ENCODE assay signal across 17 cellular contexts in genomic region chr11:813440-814096, GRCh38. TPM values are rescaled to one million over a fixed set of nuclear protein-coding genes. Genes with fewer than 3 reads are reported as not detected.
DNase-seq lines count a peak whose midpoint lies in the region; ATAC-seq and TF ChIP-seq lines count a peak whose summit lies in the region.
"Had no signal": no experiment of that assay in that cellular context is flagged by ENCODE, and none has a peak within 500 bp of the region (broad histone marks: within the 10 kb centered on the region; RNA-seq: fewer than 3 reads in every experiment).

No MANE protein-coding gene starts in this region.

- peaks cover 31 to 35% of the 10 kb centered on the region in 2 donors for H3K36me3 Mint-ChIP-seq in activated naive CD4-positive, alpha-beta T cell treated with anti-CD3 and anti-CD28 coated beads, Interleukin-2, amount 50 U/mL, for 72 hours
- H3K36me3 Mint-ChIP-seq in activated naive CD4-positive, alpha-beta T cell treated with anti-CD3 and anti-CD28 coated beads, Interleukin-2, amount 10 ng/mL, durations not matched to agents 7 days and 5 days: peaks cover 26% of the 10 kb centered on the region
- peaks cover 36% of the 10 kb centered on the region for H3K36me3 Mint-ChIP-seq in activated naive CD8-positive, alpha-beta T cell treated with anti-CD3 and anti-CD28 coated beads for 36 hours
- H3K36me3 Mint-ChIP-seq in stimulated activated naive B cell treated with anti-CD40 and anti-IgM and Interleukin-4, amounts not matched to agents 10 μg/mL and 1 μg/mL and 100 μg/mL, for 72 hours: peaks cover 34 to 49% of the 10 kb centered on the region in 2 donors

- 94% methylated on average over 9 of the region's 9 CpGs for WGBS in HUES64
- WGBS in upper lobe of left lung, 2 donors: 0 to 87% methylated on average over 1 to 9 of the region's 9 CpGs

- no peak for TF ChIP-seq POLR2A in upper lobe of left lung (IDR thresholded peaks at IDR 0.05)

- TF ChIP-seq EP300 in upper lobe of left lung (IDR thresholded peaks at IDR 0.05): no peak

- H3K36me3 ChIP-seq in HUES64 (ENCODE audit: insufficient read depth, low read length) (peaks cover 35% of the 10 kb centered on the region), upper lobe of left lung (peaks cover 0 to 44% (median 23%) of the 10 kb centered on the region in 4 donors)

- 0 out of 2 replicates have a peak overlapping the region, but pooled peaks have one; percentile 9 for H3K9ac ChIP-seq in HUES64 (ENCODE audit: low read depth, low read length)

- CTCF ChIA-PET in activated naive CD4-positive, alpha-beta T cell treated with anti-CD3 and anti-CD28 coated beads, Interleukin-2, amount 10 ng/mL, durations not matched to agents 7 days and 5 days (lab: Charles Lee): no interaction called here

- peaks cover 35% of the 10 kb centered on the region for H3K4me1 Mint-ChIP-seq in activated naive CD4-positive, alpha-beta T cell treated with anti-CD3 and anti-CD28 coated beads, Interleukin-2, amount 10 ng/mL, durations not matched to agents 7 days and 5 days
- H3K4me1 Mint-ChIP-seq in activated naive CD8-positive, alpha-beta T cell treated with anti-CD3 and anti-CD28 coated beads for 36 hours: peaks cover 27% of the 10 kb centered on the region
- H3K4me1 Mint-ChIP-seq in stimulated activated naive B cell treated with anti-CD40 and anti-IgM and Interleukin-4, amounts not matched to agents 10 μg/mL and 1 μg/mL and 100 μg/mL, for 72 hours: peaks cover 31 to 40% of the 10 kb centered on the region in 2 donors

- peaks cover 3% of the 10 kb centered on the region for H3K27me3 Mint-ChIP-seq in activated naive CD4-positive, alpha-beta T cell treated with anti-CD3 and anti-CD28 coated beads, Interleukin-2, amount 10 ng/mL, durations not matched to agents 7 days and 5 days
- H3K27me3 Mint-ChIP-seq in activated naive CD8-positive, alpha-beta T cell treated with anti-CD3 and anti-CD28 coated beads for 36 hours: peaks cover 7% of the 10 kb centered on the region
- H3K27me3 Mint-ChIP-seq in stimulated activated naive B cell treated with anti-CD40 and anti-IgM and Interleukin-4, amounts not matched to agents 10 μg/mL and 1 μg/mL and 100 μg/mL, for 72 hours: no peaks in the 10 kb centered on the region
- H3K27me3 Mint-ChIP-seq: activated naive CD8-positive, alpha-beta T cell treated with anti-CD3 and anti-CD28 coated beads, Interleukin-2, amount 10 ng/mL, durations not matched to agents 7 days and 5 days; stimulated activated memory B cell treated with anti-CD40 and anti-IgM and Interleukin-4, amounts not matched to agents 10 μg/mL and 1 μg/mL and 100 μg/mL, for 72 hours had no signal

- H3K9me3 Mint-ChIP-seq in activated naive CD4-positive, alpha-beta T cell treated with anti-CD3 and anti-CD28 coated beads, Interleukin-2, amount 50 U/mL, for 72 hours: no peaks in the 10 kb centered on the region
- H3K9me3 Mint-ChIP-seq in activated naive CD4-positive, alpha-beta T cell treated with anti-CD3 and anti-CD28 coated beads, Interleukin-2, amount 10 ng/mL, durations not matched to agents 7 days and 5 days: no peaks in the 10 kb centered on the region
- H3K9me3 Mint-ChIP-seq in activated naive CD8-positive, alpha-beta T cell treated with anti-CD3 and anti-CD28 coated beads for 36 hours: no peaks in the 10 kb centered on the region
- no peaks in the 10 kb centered on the region for H3K9me3 Mint-ChIP-seq in stimulated activated naive B cell treated with anti-CD40 and anti-IgM and Interleukin-4, amounts not matched to agents 10 μg/mL and 1 μg/mL and 100 μg/mL, for 72 hours
- H3K9me3 Mint-ChIP-seq: activated naive CD8-positive, alpha-beta T cell treated with anti-CD3 and anti-CD28 coated beads, Interleukin-2, amount 10 ng/mL, durations not matched to agents 7 days and 5 days; stimulated activated memory B cell treated with anti-CD40 and anti-IgM and Interleukin-4, amounts not matched to agents 10 μg/mL and 1 μg/mL and 100 μg/mL, for 72 hours had no signal

- no peak overlapping the region for H3K4me3 Mint-ChIP-seq in activated naive CD4-positive, alpha-beta T cell treated with anti-CD3 and anti-CD28 coated beads, Interleukin-2, amount 10 ng/mL, durations not matched to agents 7 days and 5 days
- peak overlapping the region; percentile 1 for H3K4me3 Mint-ChIP-seq in activated naive CD8-positive, alpha-beta T cell treated with anti-CD3 and anti-CD28 coated beads for 36 hours
- peak overlapping the region in 1 of 2 donors; percentile 3 for H3K4me3 Mint-ChIP-seq in stimulated activated naive B cell treated with anti-CD40 and anti-IgM and Interleukin-4, amounts not matched to agents 10 μg/mL and 1 μg/mL and 100 μg/mL, for 72 hours
- H3K4me3 Mint-ChIP-seq: activated naive CD8-positive, alpha-beta T cell treated with anti-CD3 and anti-CD28 coated beads, Interleukin-2, amount 10 ng/mL, durations not matched to agents 7 days and 5 days; stimulated activated memory B cell treated with anti-CD40 and anti-IgM and Interleukin-4, amounts not matched to agents 10 μg/mL and 1 μg/mL and 100 μg/mL, for 72 hours had no signal

- H3K9me3 ChIP-seq in HUES64 (ENCODE audit: insufficient read depth, low read depth, low read length) (no peaks in the 10 kb centered on the region), upper lobe of left lung (no peaks in the 10 kb centered on the region)
- H3K9me3 ChIP-seq: left lung had no signal

- TF ChIP-seq CTCF in upper lobe of left lung (IDR thresholded peaks at IDR 0.05): no peak

- DNase-seq in activated naive CD4-positive, alpha-beta T cell treated with anti-CD3 and anti-CD28 coated beads, Interleukin-2, amount 50 U/mL, for 72 hours (ENCODE audit: low spot score in 2 of 2): no peak
- DNase-seq in activated naive CD4-positive, alpha-beta T cell treated with anti-CD3 and anti-CD28 coated beads, Interleukin-2, amount 10 ng/mL, durations not matched to agents 7 days and 5 days: no peak
- no peak for DNase-seq in activated naive CD8-positive, alpha-beta T cell treated with anti-CD3 and anti-CD28 coated beads for 36 hours
- DNase-seq in stimulated activated naive B cell treated with anti-CD40 and anti-IgM and Interleukin-4, amounts not matched to agents 10 μg/mL and 1 μg/mL and 100 μg/mL, for 72 hours: no peak
- DNase-seq in GM19240 (ENCODE audit: insufficient read length, low spot score): no peak
- no peak for DNase-seq in upper lobe of left lung
- DNase-seq in NCI-H2171 (lab: John Stamatoyannopoulos, UW): no peak
- DNase-seq: activated naive CD8-positive, alpha-beta T cell treated with anti-CD3 and anti-CD28 coated beads, Interleukin-2, amount 10 ng/mL, durations not matched to agents 7 days and 5 days; caudate nucleus; effector CD4-positive, alpha-beta T cell; left lung; NCI-H1694 treated with DMSO at 0.1 percent for 48 hours; NCI-H510A treated with DMSO at 0.1 percent for 48 hours had no signal

- H3K27me3 ChIP-seq in HUES64 (ENCODE audit: insufficient read depth, low read length) (no peaks in the 10 kb centered on the region), upper lobe of left lung (no peaks in the 10 kb centered on the region)
- H3K27me3 ChIP-seq: left lung had no signal

- H3K4me3 ChIP-seq in HUES64 (ENCODE audit: low read length) (no peak overlapping the region), upper lobe of left lung (no peak overlapping the region)
- H3K4me3 ChIP-seq: left lung, PC-9, smooth muscle cell had no signal

- no peak for ATAC-seq in activated naive CD4-positive, alpha-beta T cell treated with anti-CD3 and anti-CD28 coated beads, Interleukin-2, amount 50 U/mL, for 72 hours
- no peak for ATAC-seq in stimulated activated naive B cell treated with anti-CD40 and anti-IgM and Interleukin-4, amounts not matched to agents 10 μg/mL and 1 μg/mL and 100 μg/mL, for 72 hours (replicated peaks)
- no peak for ATAC-seq in upper lobe of left lung (ENCODE audit: low FRiP score in 2 of 2)
- ATAC-seq: left lung; stimulated activated memory B cell treated with anti-CD40 and anti-IgM and Interleukin-4, amounts not matched to agents 10 μg/mL and 1 μg/mL and 100 μg/mL, for 72 hours had no signal

- peak overlapping the region; percentile 70 to 74 for H3K27ac Mint-ChIP-seq in activated naive CD4-positive, alpha-beta T cell treated with anti-CD3 and anti-CD28 coated beads, Interleukin-2, amount 50 U/mL, for 72 hours
- no peak overlapping the region for H3K27ac Mint-ChIP-seq in activated naive CD4-positive, alpha-beta T cell treated with anti-CD3 and anti-CD28 coated beads, Interleukin-2, amount 10 ng/mL, durations not matched to agents 7 days and 5 days
- peak overlapping the region; percentile 71 for H3K27ac Mint-ChIP-seq in activated naive CD8-positive, alpha-beta T cell treated with anti-CD3 and anti-CD28 coated beads for 36 hours
- peak overlapping the region; percentile 81 for H3K27ac Mint-ChIP-seq in stimulated activated naive B cell treated with anti-CD40 and anti-IgM and Interleukin-4, amounts not matched to agents 10 μg/mL and 1 μg/mL and 100 μg/mL, for 72 hours
- H3K27ac Mint-ChIP-seq: stimulated activated memory B cell treated with anti-CD40 and anti-IgM and Interleukin-4, amounts not matched to agents 10 μg/mL and 1 μg/mL and 100 μg/mL, for 72 hours had no signal

- H3K4me1 ChIP-seq in HUES64 (ENCODE audit: insufficient read depth, low read length) (peaks cover 6% of the 10 kb centered on the region), upper lobe of left lung (peaks cover 18 to 31% (median 21%) of the 10 kb centered on the region in 4 donors)

- peak overlapping the region; percentile 49; the same call in 1 of the 2 replicates for H3K27ac ChIP-seq in HUES64 (ENCODE audit: low read depth, low read length)
- H3K27ac ChIP-seq in upper lobe of left lung: no peak overlapping the region
- H3K27ac ChIP-seq: left lung, PC-9 had no signal

RNA-seq across cellular contexts. Expression of gene RPLP2, which starts 3.8 kb away (rescaled TPM):
- 1,000 to 10,000 TPM; 3,020 to 3,653 TPM for total RNA-seq in activated naive CD4-positive, alpha-beta T cell treated with anti-CD3 and anti-CD28 coated beads, Interleukin-2, amount 50 U/mL, for 72 hours
- polyA plus RNA-seq in HUES64 (2013, experiment 1 of 2): 1,606 TPM
- 1,733 TPM for polyA plus RNA-seq in HUES64 (2013, experiment 2 of 2)
- 1,000 to 10,000 TPM; 3,139 to 3,274 TPM for total RNA-seq in activated naive CD8-positive, alpha-beta T cell treated with anti-CD3 and anti-CD28 coated beads for 36 hours
- 1,000 to 10,000 TPM in 2 of 6 donors, 100 to 1,000 TPM in 4; 451 to 1,926 (median 773) TPM for total RNA-seq in upper lobe of left lung

RNA-seq across cellular contexts. Expression of gene PNPLA2, which starts 5.1 kb away (rescaled TPM):
- total RNA-seq in activated naive CD4-positive, alpha-beta T cell treated with anti-CD3 and anti-CD28 coated beads, Interleukin-2, amount 50 U/mL, for 72 hours: 10 to 100 TPM; 24.5 to 49.1 TPM
- polyA plus RNA-seq in HUES64 (2013, experiment 1 of 2): 21.5 TPM
- 23.5 TPM for polyA plus RNA-seq in HUES64 (2013, experiment 2 of 2)
- total RNA-seq in activated naive CD8-positive, alpha-beta T cell treated with anti-CD3 and anti-CD28 coated beads for 36 hours: 10 to 100 TPM; 32.7 to 34.7 TPM
- 100 to 1,000 TPM in 4 of 6 donors, 10 to 100 TPM in 2; 74.5 to 303 (median 164) TPM for total RNA-seq in upper lobe of left lung

RNA-seq across cellular contexts. Expression of gene PIDD1, which starts 8.5 kb away (rescaled TPM):
- total RNA-seq in activated naive CD4-positive, alpha-beta T cell treated with anti-CD3 and anti-CD28 coated beads, Interleukin-2, amount 50 U/mL, for 72 hours: 10 to 100 TPM; 32.8 to 59.2 TPM
- 13.0 TPM for polyA plus RNA-seq in HUES64 (2013, experiment 1 of 2)
- polyA plus RNA-seq in HUES64 (2013, experiment 2 of 2): 15.2 TPM
- 10 to 100 TPM; 29.4 to 30.5 TPM for total RNA-seq in activated naive CD8-positive, alpha-beta T cell treated with anti-CD3 and anti-CD28 coated beads for 36 hours
- 10 to 100 TPM in 5 of 6 donors, 1 to 10 TPM in 1; 5.2 to 76.5 (median 15.4) TPM for total RNA-seq in upper lobe of left lung

RNA-seq across cellular contexts. Expression of gene CRACR2B, which starts 14.2 kb away (rescaled TPM):
- 1 to 10 TPM in 1 of 2 donors, under 1 TPM in 1; 0.66 to 1.9 TPM for total RNA-seq in activated naive CD4-positive, alpha-beta T cell treated with anti-CD3 and anti-CD28 coated beads, Interleukin-2, amount 50 U/mL, for 72 hours
- polyA plus RNA-seq in HUES64 (2013, experiment 1 of 2): 7.4 TPM
- 10.2 TPM for polyA plus RNA-seq in HUES64 (2013, experiment 2 of 2)
- total RNA-seq in activated naive CD8-positive, alpha-beta T cell treated with anti-CD3 and anti-CD28 coated beads for 36 hours: 1 to 10 TPM in 1 of 2 experiments, under 1 TPM in 1; 0.76 to 1.1 TPM
- 100 to 1,000 TPM in 1 of 6 donors, 10 to 100 TPM in 5; 29.0 to 157 (median 41.4) TPM for total RNA-seq in upper lobe of left lung

RNA-seq across cellular contexts. Expression of gene SLC25A22, which starts 15.5 kb away (rescaled TPM):
- 10 to 100 TPM; 22.6 to 34.6 TPM for total RNA-seq in activated naive CD4-positive, alpha-beta T cell treated with anti-CD3 and anti-CD28 coated beads, Interleukin-2, amount 50 U/mL, for 72 hours
- 30.7 TPM for polyA plus RNA-seq in HUES64 (2013, experiment 1 of 2)
- 26.8 TPM for polyA plus RNA-seq in HUES64 (2013, experiment 2 of 2)
- total RNA-seq in activated naive CD8-positive, alpha-beta T cell treated with anti-CD3 and anti-CD28 coated beads for 36 hours: 10 to 100 TPM; 54.4 to 56.5 TPM
- total RNA-seq in upper lobe of left lung: 10 to 100 TPM; 13.6 to 29.3 (median 22.3) TPM
